30 cellular contexts compared by ENCODE assay signal in the genomic region with DNA sequence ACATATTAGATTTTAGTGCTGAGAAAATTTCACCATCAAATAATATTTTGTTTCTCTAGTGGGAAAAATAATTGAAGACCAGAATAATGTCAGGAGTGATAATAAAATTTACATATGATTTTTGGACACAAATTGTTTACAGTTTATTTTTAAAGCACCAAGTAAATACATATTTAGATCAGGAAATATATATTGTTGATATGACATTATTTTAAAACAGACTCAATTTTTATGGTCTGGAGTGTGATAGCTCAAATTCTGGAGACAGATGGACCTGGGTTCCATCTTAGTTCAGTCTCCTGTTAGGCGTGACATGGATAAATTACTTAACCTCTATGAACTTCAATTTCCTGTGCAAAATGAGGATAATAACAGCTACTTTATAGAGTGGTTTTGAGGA.
"Had no signal": no experiment of that assay in that cellular context is flagged by ENCODE, and none has a peak within 500 bp of the region (broad histone marks: within the 10 kb centered on the region; RNA-seq: fewer than 3 reads in every experiment).

No MANE protein-coding gene starts in this region.

- H3K27me3 ChIP-seq: ascending aorta, MG63, SJCRH30 had no signal

- H3K36me3 ChIP-seq: ascending aorta, MG63, SJCRH30, WERI-Rb-1 had no signal

- H3K9me3 ChIP-seq: ascending aorta, SJCRH30 had no signal

- H3K4me3 ChIP-seq: ascending aorta, MG63, SJCRH30, SK-N-MC had no signal

- H3K27ac ChIP-seq: ascending aorta, SJCRH30, WERI-Rb-1 had no signal

- H3K4me1 ChIP-seq: ascending aorta had no signal

- ATAC-seq: activated CD8-positive, alpha-beta T cell treated with anti-CD3 and anti-CD28 coated beads for 36 hours; Panc1 had no signal

- FAIRE-seq: bronchial epithelial cell had no signal

- DNase-seq: activated CD4-positive, alpha-beta T cell treated with anti-CD3 and anti-CD28 coated beads, Interleukin-2, amount 10 ng/mL, durations not matched to agents 24 days and 14 days; activated CD4-positive, alpha-beta T cell treated with anti-CD3 and anti-CD28 coated beads, Interleukin-2, amount 50 U/mL, for 4 hours; activated CD4-positive, CD25-positive, alpha-beta regulatory T cell; activated CD8-positive, alpha-beta T cell treated with anti-CD3 and anti-CD28 coated beads for 36 hours; activated gamma-delta T cell; activated naive CD4-positive, alpha-beta T cell treated with Interleukin-2 at 50 U/mL for 16 hours; activated naive CD8-positive, alpha-beta T cell treated with anti-CD3 and anti-CD28 coated beads, Interleukin-2, amount 10 ng/mL, durations not matched to agents 7 days and 5 days; activated T-cell treated with anti-CD3 and anti-CD28 coated beads, Interleukin-2, amount 50 U/mL, for 24 hours; amygdala; caudate nucleus; cerebellar nuclear complex; Kasumi-1; KG1; MG63; NCI-H1048; NCI-H1105 treated with DMSO at 0.1 percent for 48 hours; NCI-H1436; NCI-H1694; NCI-H1930; NCI-H2081 treated with DMSO at 0.1 percent for 48 hours; NCI-H226; NCI-H446 treated with DMSO at 0.1 percent for 48 hours; SHP77; T1000; WERI-Rb-1 had no signal
